In genomic region chr11:28242596-28242995, GRCh38 we compare ENCODE assay signal across 28 cellular contexts.
"Had no signal": no experiment of that assay in that cellular context is flagged by ENCODE, and none has a peak within 500 bp of the region (broad histone marks: within the 10 kb centered on the region; RNA-seq: fewer than 3 reads in every experiment).

No MANE protein-coding gene starts in this region.

- DNase-seq: activated CD4-positive, alpha-beta T cell treated with anti-CD3 and anti-CD28 coated beads for 36 hours; activated CD4-positive, CD25-positive, alpha-beta regulatory T cell; activated CD8-positive, alpha-beta memory T cell treated with anti-CD3 and anti-CD28 coated beads, Interleukin-2, amount 10 ng/mL, durations not matched to agents 7 days and 5 days; activated CD8-positive, alpha-beta T cell treated with anti-CD3 and anti-CD28 coated beads, Interleukin-2, amount 10 ng/mL, durations not matched to agents 7 days and 5 days; activated effector memory CD4-positive, alpha-beta T cell treated with Interleukin-2 at 50 U/mL for 16 hours; activated naive CD4-positive, alpha-beta T cell treated with Interleukin-2 at 50 U/mL for 16 hours; colonic mucosa; dorsolateral prefrontal cortex; effector memory CD4-positive, alpha-beta T cell; erythroblast; gastrocnemius medialis; glutamatergic neuron; kidney; left colon; mammary epithelial cell; naive B cell; right cardiac atrium; stimulated activated CD4-positive, alpha-beta T cell treated with anti-CD3 and anti-CD28 coated beads, Interleukin-2, amount 100 ng/mL, for 48 hours; stimulated activated naive CD4-positive, alpha-beta T cell treated with Interleukin-2 at 50 U/mL for 16 hours; T-helper 1 cell; uterus had no signal

- H3K4me3 ChIP-seq: breast epithelium, colonic mucosa, dorsolateral prefrontal cortex, gastrocnemius medialis, hepatocyte, uterus had no signal

- H3K4me3 Mint-ChIP-seq: activated CD4-positive, alpha-beta T cell treated with anti-CD3 and anti-CD28 coated beads for 36 hours; activated CD8-positive, alpha-beta memory T cell treated with anti-CD3 and anti-CD28 coated beads, Interleukin-2, amount 10 ng/mL, durations not matched to agents 7 days and 5 days; activated CD8-positive, alpha-beta T cell treated with anti-CD3 and anti-CD28 coated beads, Interleukin-2, amount 10 ng/mL, durations not matched to agents 7 days and 5 days; activated naive CD8-positive, alpha-beta T cell; central memory CD8-positive, alpha-beta T cell; mesothelial cell of epicardium; naive B cell; T-helper 2 cell treated with Interferon-gamma antibody and Interleukin-4, amounts not matched to agents 5 μg/mL and 100 μg/mL, for 36 hours; type B pancreatic cell had no signal

- H3K9me3 Mint-ChIP-seq: central memory CD8-positive, alpha-beta T cell; T-helper 2 cell treated with Interferon-gamma antibody and Interleukin-4, amounts not matched to agents 5 μg/mL and 100 μg/mL, for 36 hours had no signal

- H3K27ac ChIP-seq: breast epithelium, colonic mucosa, dorsolateral prefrontal cortex, gastrocnemius medialis, hepatocyte, uterus had no signal

- H3K27ac Mint-ChIP-seq: activated CD4-positive, alpha-beta T cell treated with anti-CD3 and anti-CD28 coated beads for 36 hours; activated CD8-positive, alpha-beta memory T cell treated with anti-CD3 and anti-CD28 coated beads, Interleukin-2, amount 10 ng/mL, durations not matched to agents 7 days and 5 days; activated CD8-positive, alpha-beta T cell treated with anti-CD3 and anti-CD28 coated beads, Interleukin-2, amount 10 ng/mL, durations not matched to agents 7 days and 5 days; activated naive CD8-positive, alpha-beta T cell; mesothelial cell of epicardium; T-helper 2 cell treated with Interferon-gamma antibody and Interleukin-4, amounts not matched to agents 5 μg/mL and 100 μg/mL, for 36 hours; type B pancreatic cell had no signal

- H3K4me1 Mint-ChIP-seq: activated CD4-positive, alpha-beta T cell treated with anti-CD3 and anti-CD28 coated beads for 36 hours; activated CD8-positive, alpha-beta memory T cell treated with anti-CD3 and anti-CD28 coated beads, Interleukin-2, amount 10 ng/mL, durations not matched to agents 7 days and 5 days had no signal

- H3K27me3 Mint-ChIP-seq: activated CD4-positive, alpha-beta T cell treated with anti-CD3 and anti-CD28 coated beads for 36 hours; activated CD8-positive, alpha-beta memory T cell treated with anti-CD3 and anti-CD28 coated beads, Interleukin-2, amount 10 ng/mL, durations not matched to agents 7 days and 5 days; activated naive CD8-positive, alpha-beta T cell; central memory CD8-positive, alpha-beta T cell; naive B cell; type B pancreatic cell had no signal
